In the genomic region with DNA sequence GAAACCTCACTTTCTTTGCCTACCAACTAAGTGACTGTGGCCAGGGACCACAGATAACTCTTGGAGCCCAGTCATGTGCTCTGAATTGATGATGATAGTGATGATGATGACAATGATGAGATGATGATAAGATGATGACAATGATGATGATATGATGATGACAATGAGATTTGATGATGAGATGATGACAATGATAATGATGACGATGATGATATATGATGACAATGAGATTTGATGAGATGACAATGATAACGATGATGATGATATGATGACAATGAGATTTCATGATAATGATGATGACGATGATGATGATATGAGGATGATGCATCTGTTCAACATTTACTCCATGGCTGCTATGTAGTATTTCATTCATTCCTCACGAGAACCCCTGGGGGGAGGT, we compare ENCODE assay signal across 33 cellular contexts.
"Had no signal": no experiment of that assay in that cellular context is flagged by ENCODE, and none has a peak within 500 bp of the region (broad histone marks: within the 10 kb centered on the region; RNA-seq: fewer than 3 reads in every experiment).

No MANE protein-coding gene starts in this region.

- H3K27ac ChIP-seq: brain microvascular endothelial cell, cardiac muscle cell, colonic mucosa, Peyer's patch, RWPE1, WERI-Rb-1 had no signal

- H3K9me3 ChIP-seq: colonic mucosa, Peyer's patch had no signal

- ATAC-seq: activated CD8-positive, alpha-beta T cell treated with anti-CD3 and anti-CD28 coated beads for 36 hours; activated T-cell treated with anti-CD3 and anti-CD28 coated beads, Interleukin-2, amount 50 U/mL, for 72 hours; activated T-helper 17 cell treated with anti-CD3 and anti-CD28 coated beads, Interleukin-2, amount 50 U/mL, for 72 hours; PC-3; Right ventricle myocardium inferior; SK-N-SH treated with all-trans-retinoic acid at 6 μM for 48 hours; T-cell; T-helper 17 cell had no signal

- H3K4me3 ChIP-seq: cardiac muscle cell, colonic mucosa, Peyer's patch had no signal

- H3K4me1 ChIP-seq: Peyer's patch had no signal

- H3K27me3 ChIP-seq: brain microvascular endothelial cell, cardiac muscle cell, colonic mucosa, Peyer's patch had no signal

- DNase-seq: activated CD4-positive, alpha-beta T cell treated with anti-CD3 and anti-CD28 coated beads for 1 hour; activated CD4-positive, alpha-beta T cell treated with anti-CD3 and anti-CD28 coated beads for 48 hours; activated CD4-positive, CD25-positive, alpha-beta regulatory T cell; activated CD8-positive, alpha-beta T cell treated with anti-CD3 and anti-CD28 coated beads for 36 hours; activated effector memory CD4-positive, alpha-beta T cell treated with anti-CD3 and anti-CD28 coated beads, Interleukin-2, amount 50 U/mL, for 16 hours; activated naive CD4-positive, alpha-beta T cell; activated naive CD4-positive, alpha-beta T cell treated with anti-CD3 and anti-CD28 coated beads, Interleukin-2, amount 50 U/mL, for 16 hours; activated naive CD8-positive, alpha-beta T cell treated with anti-CD3 and anti-CD28 coated beads for 36 hours; activated T-cell treated with anti-CD3 and anti-CD28 coated beads, Interleukin-2, amount 50 U/mL, for 1 hour; activated T-cell treated with anti-CD3 and anti-CD28 coated beads, Interleukin-2, amount 50 U/mL, for 72 hours; amniotic stem cell; aorta; brain microvascular endothelial cell; colonic mucosa; MM.1S; MV-4-11; NCI-H1092; NCI-H1436 treated with DMSO at 0.1 percent for 48 hours; NCI-H1694 treated with DMSO at 0.1 percent for 48 hours; NCI-H2029; NCI-H524 treated with DMSO at 0.1 percent for 48 hours; NK-92 treated with Interleukin-12 subunit alpha and Interleukin-12 subunit beta, amount 100 ng/mL, for 24 hours; Peyer's patch; SIG-M5; T-cell; T-helper 17 cell; WERI-Rb-1 had no signal

- H3K36me3 ChIP-seq: brain microvascular endothelial cell, cardiac muscle cell, colonic mucosa, Peyer's patch, WERI-Rb-1 had no signal
